In the genomic region with DNA sequence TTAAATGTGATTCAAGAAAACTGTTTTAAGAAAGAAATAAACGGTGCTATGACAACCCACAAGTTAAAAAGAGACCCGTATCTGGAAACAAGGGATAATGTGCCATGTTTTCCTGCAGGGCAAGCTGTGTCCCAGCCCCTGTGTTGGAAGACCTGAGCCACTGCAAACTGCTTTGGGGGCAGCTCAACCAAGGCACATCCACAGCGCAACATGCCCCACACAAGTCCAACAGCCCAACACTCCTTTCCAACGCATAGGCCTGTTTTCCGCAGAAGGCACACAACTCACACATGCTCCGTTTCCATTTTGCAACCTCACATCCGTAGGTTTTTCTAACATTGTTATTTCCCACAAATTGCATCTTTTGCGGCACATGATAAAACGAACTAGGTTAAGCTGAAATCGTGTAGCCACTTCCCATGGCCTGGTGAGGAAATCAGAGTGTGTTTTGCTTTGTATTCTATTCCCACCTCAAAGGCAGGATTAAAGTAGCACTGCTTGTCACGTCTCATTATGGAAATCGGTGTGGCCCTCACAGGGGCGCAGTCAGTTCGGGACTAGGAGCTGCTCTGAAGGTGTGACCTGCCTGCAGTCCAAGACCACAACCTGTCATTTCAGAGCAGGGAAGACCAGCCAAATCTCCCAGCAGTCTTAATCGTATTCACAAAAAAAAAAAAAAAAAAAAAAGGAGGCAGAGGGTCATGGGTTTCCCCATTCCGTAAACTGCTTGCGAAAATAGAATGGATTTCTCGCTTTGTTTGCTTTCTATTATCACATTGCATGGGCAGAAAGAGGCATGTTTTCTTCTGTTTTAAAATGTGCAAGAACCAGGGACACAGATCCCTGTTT, we compare ENCODE assay signal across 18 cellular contexts. TPM values are rescaled to one million over a fixed set of nuclear protein-coding genes. Genes with fewer than 3 reads are reported as not detected.
DNase-seq lines count a peak whose midpoint lies in the region; ATAC-seq and TF ChIP-seq lines count a peak whose summit lies in the region.
"Had no signal": no experiment of that assay in that cellular context is flagged by ENCODE, and none has a peak within 500 bp of the region (broad histone marks: within the 10 kb centered on the region; RNA-seq: fewer than 3 reads in every experiment).

No MANE protein-coding gene starts in this region.

- H3K27ac Mint-ChIP-seq in glutamatergic neuron (ENCODE audit: unreplicated experiment): peak overlapping the region; percentile 22
- H3K27ac Mint-ChIP-seq: stimulated activated naive CD8-positive, alpha-beta T cell treated with anti-CD3 and anti-CD28 coated beads, Interleukin-15, amount 100 ng/mL, for 72 hours; T-cell; WTC11 had no signal

- H3K27me3 ChIP-seq in upper lobe of right lung: no peaks in the 10 kb centered on the region
- H3K27me3 ChIP-seq in right atrium auricular region: no peaks in the 10 kb centered on the region
- H3K27me3 ChIP-seq in PC-3 (ENCODE audit: low read length): peaks cover 83% of the 10 kb centered on the region
- H3K27me3 ChIP-seq: BLaER1, colonic mucosa, Peyer's patch had no signal

- H3K27me3 Mint-ChIP-seq in glutamatergic neuron (ENCODE audit: unreplicated experiment): peaks cover 3% of the 10 kb centered on the region

- no peak overlapping the region for H3K9ac ChIP-seq in PC-3 (ENCODE audit: low read length)
- H3K9ac ChIP-seq: BLaER1 had no signal

- H3K4me3 Mint-ChIP-seq in glutamatergic neuron (ENCODE audit: unreplicated experiment): no peak overlapping the region
- H3K4me3 Mint-ChIP-seq: stimulated activated naive CD8-positive, alpha-beta T cell treated with anti-CD3 and anti-CD28 coated beads, Interleukin-15, amount 100 ng/mL, for 72 hours; T-cell; WTC11 had no signal

- CTCF ChIA-PET in PC-3 (lab: Charles Lee): no interaction called here

- DNase-seq in MV-4-11 (lab: John Stamatoyannopoulos, UW): peak; percentile 54
- no peak for DNase-seq in glutamatergic neuron
- peak; percentile 40 for DNase-seq in upper lobe of right lung
- no peak for DNase-seq in right atrium auricular region (ENCODE audit: low spot score)
- no peak for DNase-seq in A172 (ENCODE audit: low spot score)
- no peak for DNase-seq in PC-3
- DNase-seq: activated effector memory CD4-positive, alpha-beta T cell treated with Interleukin-2 at 50 U/mL for 16 hours; anterior cingulate cortex; colonic mucosa; DND-41; NCI-H524 treated with DMSO at 0.1 percent for 48 hours; Peyer's patch; stimulated activated naive CD8-positive, alpha-beta T cell treated with anti-CD3 and anti-CD28 coated beads, Interleukin-15, amount 100 ng/mL, for 72 hours; T-cell had no signal

- TF ChIP-seq CTCF in WI38 (IDR thresholded peaks at IDR 0.05; ENCODE audit: low read depth, low read length) (no peak), glutamatergic neuron (IDR thresholded peaks at IDR 0.05; ENCODE audit: partially characterized antibody, unreplicated experiment) (no peak), upper lobe of right lung (IDR thresholded peaks at IDR 0.05) (no peak), right atrium auricular region (IDR thresholded peaks at IDR 0.05) (no peak), PC-3 (conservative IDR thresholded peaks at IDR 0.05; ENCODE audit: low read depth, low read length) (no peak)

- intact Hi-C loops in upper lobe of right lung (cut with DNase I) (no loop called here), PC-3 (cut with micrococcal nuclease) (no loop called here)

- peaks cover 7% of the 10 kb centered on the region for H3K4me1 ChIP-seq in upper lobe of right lung
- no peaks in the 10 kb centered on the region for H3K4me1 ChIP-seq in right atrium auricular region
- H3K4me1 ChIP-seq in PC-3 (ENCODE audit: insufficient read depth, low read length): no peaks in the 10 kb centered on the region
- H3K4me1 ChIP-seq: BLaER1, colonic mucosa, Peyer's patch had no signal

- no peaks in the 10 kb centered on the region for H3K9me2 ChIP-seq in PC-3 (replicated peaks; ENCODE audit: low read length)

- H3K4me3 ChIP-seq in WI38 (ENCODE audit: low read depth, low read length): 0 out of 2 replicates have a peak overlapping the region, but pooled peaks have one; percentile 6
- no peak overlapping the region for H3K4me3 ChIP-seq in upper lobe of right lung
- H3K4me3 ChIP-seq in right atrium auricular region: no peak overlapping the region
- no peak overlapping the region for H3K4me3 ChIP-seq in PC-3 (ENCODE audit: low read length)
- H3K4me3 ChIP-seq: BLaER1, colonic mucosa, Peyer's patch had no signal

- H3K27ac ChIP-seq in upper lobe of right lung (peak overlapping the region; percentile 17), right atrium auricular region (no peak overlapping the region), PC-3 (ENCODE audit: low read length) (no peak overlapping the region)
- H3K27ac ChIP-seq: BLaER1, colonic mucosa, epithelial cell of prostate, Peyer's patch had no signal

- H3K36me3 Mint-ChIP-seq in glutamatergic neuron (ENCODE audit: unreplicated experiment): peaks cover 4% of the 10 kb centered on the region
- H3K36me3 Mint-ChIP-seq: T-cell, WTC11 had no signal

- no peaks in the 10 kb centered on the region for H4K20me1 ChIP-seq in PC-3 (ENCODE audit: low read length)
- H4K20me1 ChIP-seq: BLaER1 had no signal

- no peak overlapping the region for H2AFZ ChIP-seq in PC-3 (ENCODE audit: low read length)

- peaks cover 1% of the 10 kb centered on the region for H3K9me3 Mint-ChIP-seq in glutamatergic neuron (ENCODE audit: unreplicated experiment)
- H3K9me3 Mint-ChIP-seq: stimulated activated naive CD8-positive, alpha-beta T cell treated with anti-CD3 and anti-CD28 coated beads, Interleukin-15, amount 100 ng/mL, for 72 hours; T-cell had no signal

- ATAC-seq in upper lobe of right lung (peak; percentile 46), PC-3 (no peak)
- ATAC-seq: stimulated activated naive CD8-positive, alpha-beta T cell treated with anti-CD3 and anti-CD28 coated beads, Interleukin-15, amount 100 ng/mL, for 72 hours; T-cell; WTC11 had no signal

- POLR2A ChIA-PET in PC-3 (lab: Charles Lee; ENCODE audit: unreplicated experiment): no interaction called here

- BruUV-seq in PC-3 (replicated peaks; lab: Mats Ljungman, UMichigan): no TSS peak

- H3K9me3 ChIP-seq in upper lobe of right lung: no peaks in the 10 kb centered on the region
- H3K9me3 ChIP-seq in right atrium auricular region: no peaks in the 10 kb centered on the region
- H3K9me3 ChIP-seq in PC-3 (ENCODE audit: low read length): no peaks in the 10 kb centered on the region
- H3K9me3 ChIP-seq: BLaER1, colonic mucosa, Peyer's patch had no signal

- peaks cover 9% of the 10 kb centered on the region for H3K4me1 Mint-ChIP-seq in glutamatergic neuron (ENCODE audit: low read depth, unreplicated experiment)
- H3K4me1 Mint-ChIP-seq: stimulated activated naive CD8-positive, alpha-beta T cell treated with anti-CD3 and anti-CD28 coated beads, Interleukin-15, amount 100 ng/mL, for 72 hours; T-cell had no signal

- H3F3A ChIP-seq in PC-3 (ENCODE audit: low read length, unreplicated experiment): no peaks in the 10 kb centered on the region

- no peaks in the 10 kb centered on the region for H3K79me2 ChIP-seq in PC-3 (ENCODE audit: low read length)

- H3K36me3 ChIP-seq in upper lobe of right lung (no peaks in the 10 kb centered on the region), right atrium auricular region (no peaks in the 10 kb centered on the region), PC-3 (ENCODE audit: low read depth, low read length) (no peaks in the 10 kb centered on the region)
- H3K36me3 ChIP-seq: BLaER1, colonic mucosa, Peyer's patch had no signal

- H3K4me2 ChIP-seq in PC-3 (ENCODE audit: low read length): no peak overlapping the region
- H3K4me2 ChIP-seq: BLaER1 had no signal

RNA-seq across cellular contexts. Expression of gene ZNF516, which starts 50.6 kb away (rescaled TPM):
- 192 TPM for total RNA-seq in glutamatergic neuron (ENCODE audit: unreplicated experiment)
- 28.0 TPM for total RNA-seq in upper lobe of right lung
- total RNA-seq in right atrium auricular region: 10 to 100 TPM; 11.0 to 14.0 TPM
- 2.1 and 4.8 TPM in 2 replicates for total RNA-seq in A172 (2014; rRNA removed; shearing (Covaris generic))
- total RNA-seq in PC-3 (2014; rRNA removed): 1.7 and 4.0 TPM in 2 replicates

Comparison
In these comparisons a context has a peak if more than half of its experiments do, and no peak if none do; other contexts are left out.
1. DNase-seq: peak in MV-4-11 (single experiment) and upper lobe of right lung (single experiment); none in glutamatergic neuron (single experiment), right atrium auricular region (single experiment), A172 (single experiment) and PC-3 (single experiment).